11 cellular contexts compared by ENCODE assay signal in genomic region chr18:21684731-21685130, GRCh38. TPM values are rescaled to one million over a fixed set of nuclear protein-coding genes. Genes with fewer than 3 reads are reported as not detected.
DNase-seq lines count a peak whose midpoint lies in the region; ATAC-seq and TF ChIP-seq lines count a peak whose summit lies in the region.
"Had no signal": no experiment of that assay in that cellular context is flagged by ENCODE, and none has a peak within 500 bp of the region (broad histone marks: within the 10 kb centered on the region; RNA-seq: fewer than 3 reads in every experiment).

No MANE protein-coding gene starts in this region.

- peaks cover 23% of the 10 kb centered on the region for H3K4me1 Mint-ChIP-seq in activated CD8-positive, alpha-beta memory T cell treated with anti-CD3 and anti-CD28 coated beads, Interleukin-2, amount 10 ng/mL, durations not matched to agents 7 days and 5 days
- H3K4me1 Mint-ChIP-seq in progenitor cell of endocrine pancreas (ENCODE audit: low read depth): peaks cover 14% of the 10 kb centered on the region

- ATAC-seq in activated CD8-positive, alpha-beta memory T cell treated with anti-CD3 and anti-CD28 coated beads, Interleukin-2, amount 10 ng/mL, durations not matched to agents 7 days and 5 days: no peak
- ATAC-seq in GM21529 (IDR thresholded peaks at IDR 0.05; ENCODE audit: unreplicated experiment) (peak; percentile 65), HG03439 (IDR thresholded peaks at IDR 0.05; ENCODE audit: unreplicated experiment) (peak; percentile 55)
- ATAC-seq: gastrocnemius medialis had no signal

- DNase-seq in activated CD8-positive, alpha-beta memory T cell treated with anti-CD3 and anti-CD28 coated beads, Interleukin-2, amount 10 ng/mL, durations not matched to agents 7 days and 5 days: no peak
- DNase-seq in activated CD8-positive, alpha-beta memory T cell treated with anti-CD3 and anti-CD28 coated beads, Interleukin-2, amount 50 U/mL, for 4 hours: no peak
- DNase-seq in progenitor cell of endocrine pancreas (ENCODE audit: low spot score, unreplicated experiment): no peak
- no peak for DNase-seq in occipital lobe (lab: John Stamatoyannopoulos, UW)
- no peak for DNase-seq in SK-N-DZ (ENCODE audit: low spot score)
- DNase-seq in amniotic stem cell (lab: John Stamatoyannopoulos, UW): no peak
- DNase-seq: activated CD4-positive, CD25-positive, alpha-beta regulatory T cell treated with anti-CD3 and anti-CD28 coated beads, Interleukin-2, amount 50 U/mL, for 72 hours; gastrocnemius medialis; tibial artery had no signal

- H3K36me3 Mint-ChIP-seq in activated CD8-positive, alpha-beta memory T cell treated with anti-CD3 and anti-CD28 coated beads, Interleukin-2, amount 10 ng/mL, durations not matched to agents 7 days and 5 days: peaks cover 30% of the 10 kb centered on the region
- H3K36me3 Mint-ChIP-seq in progenitor cell of endocrine pancreas (ENCODE audit: insufficient read depth): peaks cover 12% of the 10 kb centered on the region

- H3K9me3 Mint-ChIP-seq in activated CD8-positive, alpha-beta memory T cell treated with anti-CD3 and anti-CD28 coated beads, Interleukin-2, amount 10 ng/mL, durations not matched to agents 7 days and 5 days (ENCODE audit: low read depth): peaks cover 3% of the 10 kb centered on the region
- peaks cover 8% of the 10 kb centered on the region for H3K9me3 Mint-ChIP-seq in progenitor cell of endocrine pancreas (ENCODE audit: low read depth)

- no peak for TF ChIP-seq CTCF in progenitor cell of endocrine pancreas (IDR thresholded peaks at IDR 0.05; ENCODE audit: unreplicated experiment)

- H3K27me3 Mint-ChIP-seq in activated CD8-positive, alpha-beta memory T cell treated with anti-CD3 and anti-CD28 coated beads, Interleukin-2, amount 10 ng/mL, durations not matched to agents 7 days and 5 days: no peaks in the 10 kb centered on the region
- H3K27me3 Mint-ChIP-seq in progenitor cell of endocrine pancreas: no peaks in the 10 kb centered on the region

- H3K27ac Mint-ChIP-seq in activated CD8-positive, alpha-beta memory T cell treated with anti-CD3 and anti-CD28 coated beads, Interleukin-2, amount 10 ng/mL, durations not matched to agents 7 days and 5 days: peak overlapping the region; percentile 44
- H3K27ac Mint-ChIP-seq in progenitor cell of endocrine pancreas: peak overlapping the region; percentile 84

- no peak overlapping the region for H3K4me3 Mint-ChIP-seq in activated CD8-positive, alpha-beta memory T cell treated with anti-CD3 and anti-CD28 coated beads, Interleukin-2, amount 10 ng/mL, durations not matched to agents 7 days and 5 days
- H3K4me3 Mint-ChIP-seq in progenitor cell of endocrine pancreas (ENCODE audit: low read depth): no peak overlapping the region

- CTCF ChIA-PET in activated CD8-positive, alpha-beta memory T cell treated with anti-CD3 and anti-CD28 coated beads, Interleukin-2, amount 10 ng/mL, durations not matched to agents 7 days and 5 days (lab: Charles Lee): interaction anchor here (1.2 to 2.3 kb wide), 2 partner anchors 20 to 84 kb away, joined by 3 to 6 read pairs; partner anchors contain the start of genes ABHD3 and ESCO1

RNA-seq across cellular contexts. Expression of gene ABHD3, which starts 19.8 kb away (rescaled TPM):
- total RNA-seq in activated CD8-positive, alpha-beta memory T cell treated with anti-CD3 and anti-CD28 coated beads, Interleukin-2, amount 10 ng/mL, durations not matched to agents 7 days and 5 days: 10 to 100 TPM; 47.9 to 62.6 TPM
- total RNA-seq in progenitor cell of endocrine pancreas: 19.8 and 21.1 TPM in 2 replicates
- 13.4 TPM for total RNA-seq in occipital lobe
- polyA plus RNA-seq in SK-N-DZ (2014; cell fraction: cytosol; rRNA removed): 26.7 and 27.1 TPM in 2 replicates
- polyA plus RNA-seq in SK-N-DZ (2014; cell fraction: nucleus; rRNA removed): 40.7 and 47.0 TPM in 2 replicates

RNA-seq across cellular contexts. Expression of gene MIB1, which starts 55.9 kb away (rescaled TPM):
- 10 to 100 TPM; 40.5 to 54.8 TPM for total RNA-seq in activated CD8-positive, alpha-beta memory T cell treated with anti-CD3 and anti-CD28 coated beads, Interleukin-2, amount 10 ng/mL, durations not matched to agents 7 days and 5 days
- total RNA-seq in progenitor cell of endocrine pancreas (79.5 and 81.3 TPM in 2 replicates), occipital lobe (99.2 TPM)
- polyA plus RNA-seq in SK-N-DZ (2014; cell fraction: cytosol; rRNA removed): 29.3 and 35.8 TPM in 2 replicates
- polyA plus RNA-seq in SK-N-DZ (2014; cell fraction: nucleus; rRNA removed): 29.9 and 35.0 TPM in 2 replicates
